ENCODE assay signal across 8 cellular contexts in genomic region chr6:11459002-11459658, GRCh38.
DNase-seq lines count a peak whose midpoint lies in the region; ATAC-seq and TF ChIP-seq lines count a peak whose summit lies in the region.
"Had no signal": no experiment of that assay in that cellular context is flagged by ENCODE, and none has a peak within 500 bp of the region (broad histone marks: within the 10 kb centered on the region; RNA-seq: fewer than 3 reads in every experiment).

No MANE protein-coding gene starts in this region.

- H3K4me3 Mint-ChIP-seq in activated naive CD8-positive, alpha-beta T cell treated with anti-CD3 and anti-CD28 coated beads, Interleukin-2, amount 10 ng/mL, durations not matched to agents 7 days and 5 days: no peak overlapping the region
- H3K4me3 Mint-ChIP-seq in progenitor cell of endocrine pancreas (ENCODE audit: low read depth): no peak overlapping the region

- peaks cover 7% of the 10 kb centered on the region for H3K9me3 Mint-ChIP-seq in activated naive CD8-positive, alpha-beta T cell treated with anti-CD3 and anti-CD28 coated beads, Interleukin-2, amount 10 ng/mL, durations not matched to agents 7 days and 5 days
- H3K9me3 Mint-ChIP-seq in progenitor cell of endocrine pancreas (ENCODE audit: low read depth): peaks cover 12% of the 10 kb centered on the region

- POLR2A ChIA-PET in activated naive CD8-positive, alpha-beta T cell treated with anti-CD3 and anti-CD28 coated beads, Interleukin-2, amount 10 ng/mL, durations not matched to agents 7 days and 5 days (lab: Charles Lee): no interaction called here

- no peak for DNase-seq in activated naive CD8-positive, alpha-beta T cell treated with anti-CD3 and anti-CD28 coated beads, Interleukin-2, amount 10 ng/mL, durations not matched to agents 7 days and 5 days
- DNase-seq in progenitor cell of endocrine pancreas (ENCODE audit: low spot score, unreplicated experiment): no peak
- no peak for DNase-seq in AG20443 (ENCODE audit: low spot score)
- no peak for DNase-seq in NCI-H446 treated with DMSO at 0.1 percent for 48 hours (lab: John Stamatoyannopoulos, UW)
- DNase-seq: naive thymus-derived CD8-positive, alpha-beta T cell had no signal

- no peaks in the 10 kb centered on the region for H3K27me3 Mint-ChIP-seq in activated naive CD8-positive, alpha-beta T cell treated with anti-CD3 and anti-CD28 coated beads, Interleukin-2, amount 10 ng/mL, durations not matched to agents 7 days and 5 days
- H3K27me3 Mint-ChIP-seq in progenitor cell of endocrine pancreas: peaks cover 13% of the 10 kb centered on the region

- H3K36me3 Mint-ChIP-seq in activated naive CD8-positive, alpha-beta T cell treated with anti-CD3 and anti-CD28 coated beads, Interleukin-2, amount 10 ng/mL, durations not matched to agents 7 days and 5 days: peaks cover 10% of the 10 kb centered on the region
- peaks cover 1% of the 10 kb centered on the region for H3K36me3 Mint-ChIP-seq in progenitor cell of endocrine pancreas (ENCODE audit: insufficient read depth)
- H3K36me3 Mint-ChIP-seq: naive thymus-derived CD8-positive, alpha-beta T cell had no signal

- TF ChIP-seq CTCF in progenitor cell of endocrine pancreas (IDR thresholded peaks at IDR 0.05; ENCODE audit: unreplicated experiment): no peak

- H3K4me1 Mint-ChIP-seq in activated naive CD8-positive, alpha-beta T cell treated with anti-CD3 and anti-CD28 coated beads, Interleukin-2, amount 10 ng/mL, durations not matched to agents 7 days and 5 days: peaks cover 18% of the 10 kb centered on the region
- no peaks in the 10 kb centered on the region for H3K4me1 Mint-ChIP-seq in progenitor cell of endocrine pancreas (ENCODE audit: low read depth)

- ATAC-seq in GM18517 (IDR thresholded peaks at IDR 0.05; ENCODE audit: unreplicated experiment) (peak; percentile 58), GM19463 (IDR thresholded peaks at IDR 0.05; ENCODE audit: unreplicated experiment) (peak; percentile 67), HG03108 (IDR thresholded peaks at IDR 0.05; ENCODE audit: unreplicated experiment) (peak; percentile 43)
- peak; percentile 47 for ATAC-seq in activated naive CD8-positive, alpha-beta T cell treated with anti-CD3 and anti-CD28 coated beads, Interleukin-2, amount 10 ng/mL, durations not matched to agents 7 days and 5 days (ENCODE audit: low read depth)
- ATAC-seq: naive thymus-derived CD8-positive, alpha-beta T cell had no signal

- H3K27ac Mint-ChIP-seq in activated naive CD8-positive, alpha-beta T cell treated with anti-CD3 and anti-CD28 coated beads, Interleukin-2, amount 10 ng/mL, durations not matched to agents 7 days and 5 days: no peak overlapping the region
- H3K27ac Mint-ChIP-seq in progenitor cell of endocrine pancreas: no peak overlapping the region
